8 cellular contexts compared by ENCODE assay signal in the genomic region with DNA sequence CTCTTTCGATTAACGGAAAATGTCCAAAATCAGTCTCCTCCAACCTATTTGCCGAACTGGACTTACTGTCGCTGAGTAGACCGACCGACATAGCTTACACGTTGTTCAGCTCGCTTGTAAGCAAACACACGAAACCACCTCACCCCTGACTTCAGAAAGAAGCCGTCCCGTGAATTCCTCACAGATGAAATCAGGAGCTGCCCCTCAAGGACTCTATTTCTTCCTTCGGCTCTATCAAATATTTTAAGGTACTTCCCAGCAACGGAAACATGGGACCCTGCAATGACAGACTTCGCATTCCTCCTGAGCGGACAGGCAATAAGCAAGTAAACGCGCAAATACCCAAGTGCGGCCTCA. TPM values are rescaled to one million over a fixed set of nuclear protein-coding genes. Genes with fewer than 3 reads are reported as not detected.
DNase-seq lines count a peak whose midpoint lies in the region; ATAC-seq, FAIRE-seq and TF ChIP-seq lines count a peak whose summit lies in the region.

No MANE protein-coding gene starts in this region.

- TF ChIP-seq CTCF in astrocyte (IDR thresholded peaks at IDR 0.05; ENCODE audit: insufficient read depth, low read depth, low read length), result no peak
- TF ChIP-seq CTCF in left lung (IDR thresholded peaks at IDR 0.05), result no peak
- TF ChIP-seq CTCF in tibial nerve (IDR thresholded peaks at IDR 0.05), result no peak

- H3K9me3 ChIP-seq in BLaER1 treated with 17β-estradiol and CSF1 and Interleukin-3, amounts not matched to agents 10 nM and 100 nM (replicated peaks in 1 of 11), result no peaks in the 10 kb centered on the region
- H3K9me3 ChIP-seq in HUES64 (ENCODE audit: insufficient read depth, low read depth, low read length) (no peaks in the 10 kb centered on the region), astrocyte (ENCODE audit: insufficient read depth, low read depth, low read length) (no peaks in the 10 kb centered on the region), left lung (no peaks in the 10 kb centered on the region), tibial nerve (no peaks in the 10 kb centered on the region)

- H3K4me1 Mint-ChIP-seq in astrocyte (ENCODE audit: low read depth, unreplicated experiment), result peaks cover 15% of the 10 kb centered on the region

- no peak for TF ChIP-seq POLR2A in tibial nerve (IDR thresholded peaks at IDR 0.05)

- peak; percentile 27 for ATAC-seq in left lung
- no peak for ATAC-seq in GM18909 (IDR thresholded peaks at IDR 0.05; ENCODE audit: poor library complexity, unreplicated experiment)

- peaks cover 42 to 68% (median 58%) of the 10 kb centered on the region in 11 experiments for H3K36me3 ChIP-seq in BLaER1 treated with 17β-estradiol and CSF1 and Interleukin-3, amounts not matched to agents 10 nM and 100 nM
- H3K36me3 ChIP-seq in HUES64 (ENCODE audit: insufficient read depth, low read length) (peaks cover 51% of the 10 kb centered on the region), astrocyte (ENCODE audit: insufficient read depth, low read length) (peaks cover 5% of the 10 kb centered on the region), left lung (peaks cover 0 to 37% of the 10 kb centered on the region in 2 donors), tibial nerve (peaks cover 0 to 26% (median 0%) of the 10 kb centered on the region in 3 donors)

- intact Hi-C loops in left lung (cut with DNase I), result no loop called here

- H4K20me1 ChIP-seq in BLaER1 treated with 17β-estradiol and CSF1 and Interleukin-3, amounts not matched to agents 10 nM and 100 nM, result peaks cover 69 to 91% (median 84%) of the 10 kb centered on the region in 11 experiments; a peak in 21 of 22 replicates
- H4K20me1 ChIP-seq in astrocyte (ENCODE audit: insufficient read depth, low read length), result peaks cover 78% of the 10 kb centered on the region

- DNase-seq in astrocyte (ENCODE audit: low read depth), result peak; percentile 79
- no peak for DNase-seq in left lung
- no peak for DNase-seq in tibial nerve (ENCODE audit: low spot score in 2 of 2)
- no peak for DNase-seq in stimulated activated CD4-positive, alpha-beta T cell treated with anti-CD3 and anti-CD28 coated beads, Interleukin-12 subunit alpha, Interleukin-12 subunit beta, amount 100 ng/mL, for 4 hours
- no peak for DNase-seq in NCI-H82 (lab: John Stamatoyannopoulos, UW)

- peak overlapping the region; percentile 70 to 99 (median 91) for H3K4me3 ChIP-seq in BLaER1 treated with 17β-estradiol and CSF1 and Interleukin-3, amounts not matched to agents 10 nM and 100 nM
- H3K4me3 ChIP-seq in HUES64 (ENCODE audit: low read length), result peak overlapping the region; percentile 99
- peak overlapping the region; percentile 80 for H3K4me3 ChIP-seq in astrocyte (ENCODE audit: insufficient read depth, low read depth, low read length)
- H3K4me3 ChIP-seq in left lung, result peak overlapping the region; percentile 83 to 90
- peak overlapping the region; percentile 79 to 99 (median 82) for H3K4me3 ChIP-seq in tibial nerve

- peak overlapping the region; percentile 94 for H2AFZ ChIP-seq in astrocyte (ENCODE audit: low read depth, low read length)

- no peaks in the 10 kb centered on the region for H3K27me3 ChIP-seq in BLaER1 treated with 17β-estradiol and CSF1 and Interleukin-3, amounts not matched to agents 10 nM and 100 nM
- H3K27me3 ChIP-seq in HUES64 (ENCODE audit: insufficient read depth, low read length) (no peaks in the 10 kb centered on the region), astrocyte (ENCODE audit: insufficient read depth, low read length) (no peaks in the 10 kb centered on the region), left lung (no peaks in the 10 kb centered on the region), tibial nerve (no peaks in the 10 kb centered on the region)

- FAIRE-seq in astrocyte (lab: Jason Lieb, UNC), result no peak

- H3K36me3 Mint-ChIP-seq in astrocyte (ENCODE audit: low read depth, unreplicated experiment), result peaks cover 5% of the 10 kb centered on the region

- peak overlapping the region; percentile 92 to 99 (median 96) for H3K27ac ChIP-seq in BLaER1 treated with 17β-estradiol and CSF1 and Interleukin-3, amounts not matched to agents 10 nM and 100 nM
- H3K27ac ChIP-seq in HUES64 (ENCODE audit: low read depth, low read length) (peak overlapping the region; percentile 93), astrocyte (ENCODE audit: low read depth, low read length) (peak overlapping the region; percentile 98), left lung (peak overlapping the region; percentile 83 to 85), tibial nerve (peak overlapping the region; percentile 78 to 96 (median 88))

- peaks cover 58 to 75% (median 63%) of the 10 kb centered on the region in 10 experiments for H3K4me1 ChIP-seq in BLaER1 treated with 17β-estradiol and CSF1 and Interleukin-3, amounts not matched to agents 10 nM and 100 nM
- H3K4me1 ChIP-seq in HUES64 (ENCODE audit: insufficient read depth, low read length), result peaks cover 40% of the 10 kb centered on the region
- peaks cover 13% of the 10 kb centered on the region for H3K4me1 ChIP-seq in astrocyte (ENCODE audit: insufficient read depth, low read length)
- peaks cover 21 to 49% of the 10 kb centered on the region in 2 donors for H3K4me1 ChIP-seq in left lung
- H3K4me1 ChIP-seq in tibial nerve, result peaks cover 0 to 68% (median 31%) of the 10 kb centered on the region in 4 donors

- no peak for TF ChIP-seq EP300 in tibial nerve (IDR thresholded peaks at IDR 0.05)

- H3K9me3 Mint-ChIP-seq in astrocyte (ENCODE audit: unreplicated experiment), result no peaks in the 10 kb centered on the region

- peak overlapping the region; percentile 93 to 99 (median 98) for H3K9ac ChIP-seq in BLaER1 treated with 17β-estradiol and CSF1 and Interleukin-3, amounts not matched to agents 10 nM and 100 nM
- H3K9ac ChIP-seq in HUES64 (ENCODE audit: low read depth, low read length), result peak overlapping the region; percentile 99
- peak overlapping the region; percentile 100 for H3K9ac ChIP-seq in astrocyte (ENCODE audit: low read length)

- H3K27me3 Mint-ChIP-seq in astrocyte (ENCODE audit: low read depth, unreplicated experiment), result no peaks in the 10 kb centered on the region

- H3K4me2 ChIP-seq in BLaER1 treated with 17β-estradiol and CSF1 and Interleukin-3, amounts not matched to agents 10 nM and 100 nM, result peak overlapping the region; percentile 82 to 97 (median 95)
- peak overlapping the region; percentile 86 for H3K4me2 ChIP-seq in astrocyte (ENCODE audit: low read length)

- WGBS in HUES64, result 1% methylated on average over 18 of the region's 18 CpGs
- 1% methylated on average over 17 to 18 of the region's 18 CpGs for WGBS in tibial nerve, 2 donors

- no peak overlapping the region for H3K4me3 Mint-ChIP-seq in astrocyte (ENCODE audit: unreplicated experiment)

- H3K79me2 ChIP-seq in astrocyte (ENCODE audit: insufficient read depth, low read length), result peaks cover 93% of the 10 kb centered on the region

- H3K27ac Mint-ChIP-seq in astrocyte (ENCODE audit: unreplicated experiment), result peak overlapping the region; percentile 91

RNA-seq across cellular contexts. Expression of gene GID8, which starts 1.0 kb away (rescaled TPM):
- 43.9 TPM for polyA plus RNA-seq in HUES64 (2013, experiment 1 of 2)
- polyA plus RNA-seq in HUES64 (2013, experiment 2 of 2), result 45.3 TPM
- total RNA-seq in astrocyte, result 37.1 and 37.3 TPM in 2 replicates
- 10 to 100 TPM; 24.5 to 25.4 TPM for total RNA-seq in left lung
- total RNA-seq in tibial nerve, result 10 to 100 TPM; 23.4 to 33.4 (median 29.7) TPM

RNA-seq across cellular contexts. Expression of gene DIDO1, which starts 10.7 kb away (rescaled TPM):
- 42.2 TPM for polyA plus RNA-seq in HUES64 (2013, experiment 1 of 2)
- polyA plus RNA-seq in HUES64 (2013, experiment 2 of 2), result 44.1 TPM
- total RNA-seq in astrocyte (39.0 and 39.2 TPM in 2 replicates), left lung (10 to 100 TPM; 38.1 to 45.7 TPM), tibial nerve (10 to 100 TPM; 64.5 to 89.7 (median 78.9) TPM)

RNA-seq across cellular contexts. Expression of gene SLC17A9, which starts 15.5 kb away (rescaled TPM):
- polyA plus RNA-seq in HUES64 (2013, experiment 1 of 2), result 6.0 TPM
- 6.9 TPM for polyA plus RNA-seq in HUES64 (2013, experiment 2 of 2)
- total RNA-seq in astrocyte (11.6 and 12.4 TPM in 2 replicates), left lung (10 to 100 TPM; 16.1 to 18.1 TPM), tibial nerve (10 to 100 TPM in 1 of 4 donors, 1 to 10 TPM in 3; 3.9 to 13.5 (median 4.5) TPM)
